Comparison of ENCODE assay signal across 35 cellular contexts in the genomic region with DNA sequence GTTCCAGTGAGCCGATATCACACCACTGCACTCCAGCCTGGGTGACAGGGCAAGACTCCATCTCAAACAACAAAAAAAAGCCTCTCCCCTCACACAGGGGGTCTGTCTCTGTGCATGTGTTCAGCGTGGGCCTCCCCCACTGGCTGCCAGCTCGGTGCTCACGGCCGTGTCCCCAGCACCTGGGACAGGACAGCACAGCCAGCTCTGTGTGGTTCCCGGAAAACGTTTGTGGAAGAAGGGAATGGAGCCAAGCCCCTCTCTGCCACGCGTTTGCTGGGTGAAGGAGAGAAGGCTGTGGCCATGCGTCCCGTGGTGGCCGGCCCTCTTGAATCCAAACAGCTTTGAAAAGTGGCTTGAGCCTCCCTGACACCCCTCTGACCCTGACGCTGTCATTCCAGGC. TPM values are rescaled to one million over a fixed set of nuclear protein-coding genes. Genes with fewer than 3 reads are reported as not detected.
"Had no signal": no experiment of that assay in that cellular context is flagged by ENCODE, and none has a peak within 500 bp of the region (broad histone marks: within the 10 kb centered on the region; RNA-seq: fewer than 3 reads in every experiment).

No MANE protein-coding gene starts in this region.

- H3K4me3 ChIP-seq: adrenal gland, body of pancreas, heart left ventricle had no signal

- H3K27me3 ChIP-seq: adrenal gland, body of pancreas, heart left ventricle had no signal

- H3K27ac ChIP-seq: body of pancreas, heart left ventricle, WERI-Rb-1 had no signal

- H3K4me1 ChIP-seq: body of pancreas, heart left ventricle had no signal

- H3K4me1 Mint-ChIP-seq: T-helper 17 cell had no signal

- ATAC-seq: activated CD4-positive, alpha-beta T cell treated with anti-CD3 and anti-CD28 coated beads for 36 hours; activated CD8-positive, alpha-beta memory T cell treated with anti-CD3 and anti-CD28 coated beads, Interleukin-2, amount 10 ng/mL, durations not matched to agents 7 days and 5 days; activated CD8-positive, alpha-beta T cell treated with anti-CD3 and anti-CD28 coated beads, Interleukin-2, amount 10 ng/mL, durations not matched to agents 7 days and 5 days; activated naive CD8-positive, alpha-beta T cell treated with anti-CD3 and anti-CD28 coated beads, Interleukin-2, amount 50 U/mL, for 24 hours; body of pancreas; effector memory CD8-positive, alpha-beta T cell; esophagus mucosa; heart left ventricle; T-helper 17 cell had no signal

- DNase-seq: activated CD4-positive, alpha-beta memory T cell treated with anti-CD3 and anti-CD28 coated beads for 36 hours; activated CD4-positive, alpha-beta T cell treated with anti-CD3 and anti-CD28 coated beads for 36 hours; activated CD4-positive, alpha-beta T cell treated with anti-CD3 and anti-CD28 coated beads, Interleukin-2, amount 10 ng/mL, durations not matched to agents 24 days and 14 days; activated CD4-positive, CD25-positive, alpha-beta regulatory T cell; activated CD4-positive, CD25-positive, alpha-beta regulatory T cell treated with anti-CD3 and anti-CD28 coated beads, Interleukin-2, amount 50 U/mL, for 72 hours; activated CD8-positive, alpha-beta memory T cell treated with anti-CD3 and anti-CD28 coated beads, Interleukin-2, amount 10 ng/mL, durations not matched to agents 7 days and 5 days; activated CD8-positive, alpha-beta memory T cell treated with anti-CD3 and anti-CD28 coated beads, Interleukin-2, amount 50 U/mL, for 4 hours; activated CD8-positive, alpha-beta T cell treated with anti-CD3 and anti-CD28 coated beads, Interleukin-2, amount 10 ng/mL, durations not matched to agents 7 days and 5 days; activated effector memory CD4-positive, alpha-beta T cell treated with anti-CD3 and anti-CD28 coated beads, Interleukin-2, amount 50 U/mL, for 16 hours; activated naive CD4-positive, alpha-beta T cell treated with anti-CD3 and anti-CD28 coated beads for 36 hours; activated naive CD8-positive, alpha-beta T cell treated with anti-CD3 and anti-CD28 coated beads for 36 hours; activated naive CD8-positive, alpha-beta T cell treated with anti-CD3 and anti-CD28 coated beads, Interleukin-2, amount 50 U/mL, for 24 hours; activated T-cell treated with anti-CD3 and anti-CD28 coated beads, Interleukin-2, amount 50 U/mL, for 1 hour; activated T-cell treated with anti-CD3 and anti-CD28 coated beads, Interleukin-2, amount 50 U/mL, for 48 hours; adrenal gland; amygdala; aorta; body of pancreas; caudate nucleus; cortex of kidney; dermis blood vessel endothelial cell; effector CD4-positive, alpha-beta T cell; effector memory CD8-positive, alpha-beta T cell; foreskin fibroblast; glutamatergic neuron; heart left ventricle; T-helper 1 cell; T-helper 17 cell; T1000; WERI-Rb-1 had no signal

- H3K27ac Mint-ChIP-seq: activated CD4-positive, alpha-beta memory T cell treated with anti-CD3 and anti-CD28 coated beads for 36 hours; activated CD4-positive, alpha-beta T cell treated with anti-CD3 and anti-CD28 coated beads for 36 hours; activated CD4-positive, alpha-beta T cell treated with anti-CD3 and anti-CD28 coated beads, Interleukin-2, amount 10 ng/mL, durations not matched to agents 24 days and 14 days; activated CD8-positive, alpha-beta memory T cell treated with anti-CD3 and anti-CD28 coated beads, Interleukin-2, amount 10 ng/mL, durations not matched to agents 7 days and 5 days; activated CD8-positive, alpha-beta T cell treated with anti-CD3 and anti-CD28 coated beads, Interleukin-2, amount 10 ng/mL, durations not matched to agents 7 days and 5 days; activated naive CD4-positive, alpha-beta T cell treated with anti-CD3 and anti-CD28 coated beads for 36 hours; activated naive CD4-positive, alpha-beta T cell treated with anti-CD3 and anti-CD28 coated beads, Interleukin-2, amount 50 U/mL, for 24 hours; activated naive CD8-positive, alpha-beta T cell treated with anti-CD3 and anti-CD28 coated beads for 36 hours; activated naive CD8-positive, alpha-beta T cell treated with anti-CD3 and anti-CD28 coated beads, Interleukin-2, amount 50 U/mL, for 24 hours; activated T-helper 1 cell treated with anti-CD3 and anti-CD28 coated beads, Interleukin-12 subunit alpha, Interleukin-12 subunit beta, Interleukin-2, Interleukin-4 antibody, amounts not matched to agents 30 ng/mL and 10 ng/mL and 1 ng/mL, durations not matched to agents 14 hours and 24 hours and 36 hours; activated T-helper 2 cell treated with anti-CD3 and anti-CD28 coated beads, Interferon-gamma antibody, Interleukin-2, Interleukin-4, amounts not matched to agents 10 μg/mL and 5 μg/mL and 100 μg/mL, durations not matched to agents 14 hours and 24 hours and 36 hours; effector memory CD8-positive, alpha-beta T cell; T-helper 17 cell; T-helper 2 cell treated with Interferon-gamma antibody and Interleukin-4, amounts not matched to agents 5 μg/mL and 100 μg/mL, for 36 hours had no signal

- H3K36me3 ChIP-seq: adrenal gland had no signal

- H3K9me3 ChIP-seq: adrenal gland, body of pancreas, heart left ventricle had no signal

- H3K4me3 Mint-ChIP-seq: activated CD4-positive, alpha-beta memory T cell treated with anti-CD3 and anti-CD28 coated beads for 36 hours; activated CD4-positive, alpha-beta T cell treated with anti-CD3 and anti-CD28 coated beads for 36 hours; activated CD4-positive, alpha-beta T cell treated with anti-CD3 and anti-CD28 coated beads, Interleukin-2, amount 10 ng/mL, durations not matched to agents 24 days and 14 days; activated CD8-positive, alpha-beta memory T cell treated with anti-CD3 and anti-CD28 coated beads, Interleukin-2, amount 10 ng/mL, durations not matched to agents 7 days and 5 days; activated CD8-positive, alpha-beta T cell treated with anti-CD3 and anti-CD28 coated beads, Interleukin-2, amount 10 ng/mL, durations not matched to agents 7 days and 5 days; activated naive CD4-positive, alpha-beta T cell treated with anti-CD3 and anti-CD28 coated beads for 36 hours; activated naive CD4-positive, alpha-beta T cell treated with anti-CD3 and anti-CD28 coated beads, Interleukin-2, amount 50 U/mL, for 24 hours; activated naive CD8-positive, alpha-beta T cell treated with anti-CD3 and anti-CD28 coated beads for 36 hours; activated naive CD8-positive, alpha-beta T cell treated with anti-CD3 and anti-CD28 coated beads, Interleukin-2, amount 50 U/mL, for 24 hours; activated T-helper 1 cell treated with anti-CD3 and anti-CD28 coated beads, Interleukin-12 subunit alpha, Interleukin-12 subunit beta, Interleukin-2, Interleukin-4 antibody, amounts not matched to agents 30 ng/mL and 10 ng/mL and 1 ng/mL, durations not matched to agents 14 hours and 24 hours and 36 hours; effector memory CD8-positive, alpha-beta T cell; T-helper 17 cell; T-helper 2 cell treated with Interferon-gamma antibody and Interleukin-4, amounts not matched to agents 5 μg/mL and 100 μg/mL, for 36 hours had no signal

- H3K27me3 Mint-ChIP-seq: activated CD4-positive, alpha-beta memory T cell treated with anti-CD3 and anti-CD28 coated beads for 36 hours; activated CD4-positive, alpha-beta T cell treated with anti-CD3 and anti-CD28 coated beads for 36 hours; activated CD4-positive, alpha-beta T cell treated with anti-CD3 and anti-CD28 coated beads, Interleukin-2, amount 10 ng/mL, durations not matched to agents 24 days and 14 days; activated CD8-positive, alpha-beta memory T cell treated with anti-CD3 and anti-CD28 coated beads, Interleukin-2, amount 10 ng/mL, durations not matched to agents 7 days and 5 days; activated naive CD4-positive, alpha-beta T cell treated with anti-CD3 and anti-CD28 coated beads, Interleukin-2, amount 50 U/mL, for 24 hours; activated naive CD8-positive, alpha-beta T cell treated with anti-CD3 and anti-CD28 coated beads for 36 hours; activated naive CD8-positive, alpha-beta T cell treated with anti-CD3 and anti-CD28 coated beads, Interleukin-2, amount 50 U/mL, for 24 hours; effector memory CD8-positive, alpha-beta T cell; T-helper 17 cell had no signal

- H3K9me3 Mint-ChIP-seq: activated CD4-positive, alpha-beta memory T cell treated with anti-CD3 and anti-CD28 coated beads for 36 hours; activated naive CD4-positive, alpha-beta T cell treated with anti-CD3 and anti-CD28 coated beads, Interleukin-2, amount 50 U/mL, for 24 hours; activated naive CD8-positive, alpha-beta T cell treated with anti-CD3 and anti-CD28 coated beads for 36 hours; activated naive CD8-positive, alpha-beta T cell treated with anti-CD3 and anti-CD28 coated beads, Interleukin-2, amount 50 U/mL, for 24 hours; activated T-helper 1 cell treated with anti-CD3 and anti-CD28 coated beads, Interleukin-12 subunit alpha, Interleukin-12 subunit beta, Interleukin-2, Interleukin-4 antibody, amounts not matched to agents 30 ng/mL and 10 ng/mL and 1 ng/mL, durations not matched to agents 14 hours and 24 hours and 36 hours; activated T-helper 2 cell treated with anti-CD3 and anti-CD28 coated beads, Interferon-gamma antibody, Interleukin-2, Interleukin-4, amounts not matched to agents 10 μg/mL and 5 μg/mL and 100 μg/mL, durations not matched to agents 14 hours and 24 hours and 36 hours; T-helper 2 cell treated with Interferon-gamma antibody and Interleukin-4, amounts not matched to agents 5 μg/mL and 100 μg/mL, for 36 hours had no signal

RNA-seq across cellular contexts. Expression of a gene that starts 32.3 kb away (rescaled TPM):
- total RNA-seq: body of pancreas, T-helper 17 cell had no signal
